In genomic region chrX:21952624-21953023, GRCh38 we compare ENCODE assay signal across 22 cellular contexts. TPM values are rescaled to one million over a fixed set of nuclear protein-coding genes. Genes with fewer than 3 reads are reported as not detected.
A peak's percentile ranks its signal among the peaks of the same experiment; 100 is the strongest.
DNase-seq lines count a peak whose midpoint lies in the region; ATAC-seq, FAIRE-seq and TF ChIP-seq lines count a peak whose summit lies in the region.
"Had no signal": no experiment of that assay in that cellular context is flagged by ENCODE, and none has a peak within 500 bp of the region (broad histone marks: within the 10 kb centered on the region; RNA-seq: fewer than 3 reads in every experiment).

No MANE protein-coding gene starts in this region.

- intact Hi-C loops in endothelial cell of umbilical vein (cut with micrococcal nuclease), result no loop called here

- no TSS peak for BruUV-seq in endothelial cell of umbilical vein (replicated peaks; lab: Mats Ljungman, UMichigan)

- H3K4me2 ChIP-seq in GM23338, result peak overlapping the region; percentile 57; the same call in 1 of the 2 replicates
- peak overlapping the region; percentile 35 for H3K4me2 ChIP-seq in Loucy (ENCODE audit: low read depth, low read length, poor library complexity, severe bottlenecking)
- no peak overlapping the region for H3K4me2 ChIP-seq in endothelial cell of umbilical vein (ENCODE audit: insufficient read depth, low read length)
- H3K4me2 ChIP-seq: A549 had no signal

- H3K9me3 ChIP-seq in Loucy (ENCODE audit: insufficient read depth, low read depth, low read length), result no peaks in the 10 kb centered on the region
- H3K9me3 ChIP-seq in endothelial cell of umbilical vein (replicated peaks; ENCODE audit: control insufficient read depth, insufficient read depth, low read length), result no peaks in the 10 kb centered on the region
- H3K9me3 ChIP-seq: A549 had no signal

- TF ChIP-seq CTCF in GM23338 (conservative IDR thresholded peaks at IDR 0.05; ENCODE audit: low read depth in 2 of 2) (no peak), Loucy (conservative IDR thresholded peaks at IDR 0.05; ENCODE audit: low read length) (no peak), endothelial cell of umbilical vein (IDR thresholded peaks at IDR 0.05; ENCODE audit: extremely low read depth in 1 of 2, insufficient read depth in 1 of 2, low read depth in 1 of 2, low read length in 2 of 2) (no peak), nephron (IDR thresholded peaks at IDR 0.05; ENCODE audit: unreplicated experiment in 3 of 3) (no peak)

- H3K36me3 ChIP-seq in GM23338 (ENCODE audit: insufficient read depth) (no peaks in the 10 kb centered on the region), Loucy (ENCODE audit: insufficient read depth, low read length) (no peaks in the 10 kb centered on the region), endothelial cell of umbilical vein (ENCODE audit: control insufficient read depth in 2 of 2, extremely low read depth in 1 of 2, insufficient read depth in 2 of 2, low read length in 2 of 2) (no peaks in the 10 kb centered on the region)

- TF ChIP-seq POLR2A in endothelial cell of umbilical vein (IDR thresholded peaks at IDR 0.05; ENCODE audit: low read depth, low read length), result no peak

- H3K79me2 ChIP-seq in GM23338 (replicated peaks; ENCODE audit: insufficient read depth), result peaks cover 100% of the 10 kb centered on the region
- H3K79me2 ChIP-seq in Loucy (ENCODE audit: insufficient read depth, low read length), result peaks cover 82% of the 10 kb centered on the region
- H3K79me2 ChIP-seq in endothelial cell of umbilical vein (ENCODE audit: control insufficient read depth, insufficient read depth, low read length), result peaks cover 98% of the 10 kb centered on the region

- H3K9me3 Mint-ChIP-seq in GM23338 (no peaks in the 10 kb centered on the region), nephron (no peaks in the 10 kb centered on the region)
- H3K9me3 Mint-ChIP-seq: CD4-positive, alpha-beta T cell had no signal

- peaks cover 4% of the 10 kb centered on the region for H3K27me3 Mint-ChIP-seq in GM23338 (ENCODE audit: insufficient read depth, low read depth, poor library complexity)
- H3K27me3 Mint-ChIP-seq in nephron (ENCODE audit: low read depth), result no peaks in the 10 kb centered on the region
- H3K27me3 Mint-ChIP-seq: CD4-positive, alpha-beta T cell had no signal

- no peaks in the 10 kb centered on the region for H3K27me3 ChIP-seq in GM23338 (ENCODE audit: insufficient read depth)
- H3K27me3 ChIP-seq in Loucy (ENCODE audit: insufficient read depth, low read length, poor library complexity, severe bottlenecking), result no peaks in the 10 kb centered on the region
- no peaks in the 10 kb centered on the region for H3K27me3 ChIP-seq in endothelial cell of umbilical vein (ENCODE audit: control insufficient read depth in 2 of 2, insufficient read depth in 2 of 2, low read length in 2 of 2)
- H3K27me3 ChIP-seq: BLaER1 treated with 17β-estradiol and CSF1 and Interleukin-3, amounts not matched to agents 10 nM and 100 nM had no signal

- POLR2A ChIA-PET in endothelial cell of umbilical vein (lab: Charles Lee), result interaction anchor here (1.1 kb wide), 1 partner anchor 26 kb away, joined by 5 read pairs; no protein-coding TSS in a partner anchor

- DNase-seq in GM23338 (ENCODE audit: low spot score) (no peak), endothelial cell of umbilical vein (ENCODE audit: low read depth, low spot score) (no peak), SKM-1 (lab: John Stamatoyannopoulos, UW; ENCODE audit: unreplicated experiment) (no peak), cortex of kidney (lab: John Stamatoyannopoulos, UW) (no peak), SW 1271 (lab: John Stamatoyannopoulos, UW) (no peak)
- DNase-seq in activated effector memory CD4-positive, alpha-beta T cell treated with anti-CD3 and anti-CD28 coated beads, Interleukin-2, amount 50 U/mL, for 16 hours, result no peak
- DNase-seq: AML-193; CD4-positive, alpha-beta T cell; DND-41; KBM-7; MM.1S; NCI-H2029; NCI-H446; NCI-H524 treated with DMSO at 0.1 percent for 48 hours; NCI-H774 had no signal

- H3K4me1 Mint-ChIP-seq in GM23338 (peaks cover 54% of the 10 kb centered on the region), nephron (peaks cover 65% of the 10 kb centered on the region)

- H3K4me3 Mint-ChIP-seq in GM23338, result no peak overlapping the region
- H3K4me3 Mint-ChIP-seq in nephron, result peak overlapping the region in 2 of 3 experiments; percentile 31 to 49
- H3K4me3 Mint-ChIP-seq: CD4-positive, alpha-beta T cell had no signal

- H3K4me1 ChIP-seq in GM23338 (ENCODE audit: insufficient read depth) (peaks cover 36% of the 10 kb centered on the region), Loucy (ENCODE audit: insufficient read depth, low read length, poor library complexity, severe bottlenecking) (peaks cover 5% of the 10 kb centered on the region), endothelial cell of umbilical vein (ENCODE audit: control insufficient read depth, extremely low read depth, insufficient read depth, low read length) (peaks cover 9% of the 10 kb centered on the region)

- H3F3A ChIP-seq in GM23338 (replicated peaks; ENCODE audit: low read depth), result no peaks in the 10 kb centered on the region
- no peaks in the 10 kb centered on the region for H3F3A ChIP-seq in Loucy (ENCODE audit: low read depth)

- dilution Hi-C loops in endothelial cell of umbilical vein (cut with MboI; ENCODE audit: extremely low pct_ligation_motif_present, low sequenced_read_pairs), result no loop called here

- H4K20me1 ChIP-seq in GM23338 (replicated peaks; ENCODE audit: insufficient read depth), result peaks cover 17% of the 10 kb centered on the region; the same call in 1 of the 2 replicates
- peaks cover 12% of the 10 kb centered on the region for H4K20me1 ChIP-seq in Loucy (ENCODE audit: insufficient read depth, low read length, poor library complexity, severe bottlenecking)
- H4K20me1 ChIP-seq in endothelial cell of umbilical vein (replicated peaks; ENCODE audit: control insufficient read depth, extremely low read depth, insufficient read depth, low read length), result no peaks in the 10 kb centered on the region

- peaks cover 11% of the 10 kb centered on the region; the same call in 2 of the 3 replicates for H3K36me3 Mint-ChIP-seq in GM23338 (ENCODE audit: low read depth)
- peaks cover 29% of the 10 kb centered on the region for H3K36me3 Mint-ChIP-seq in nephron (ENCODE audit: low read depth)

- H3K27ac Mint-ChIP-seq in GM23338 (peak overlapping the region; percentile 71; the same call in 1 of the 2 replicates), nephron (peak overlapping the region; percentile 92 to 98 (median 97))
- H3K27ac Mint-ChIP-seq: CD4-positive, alpha-beta T cell had no signal

- H3K27ac ChIP-seq in GM23338 (ENCODE audit: low read depth) (peak overlapping the region; percentile 42; the same call in 1 of the 2 replicates), endothelial cell of umbilical vein (ENCODE audit: insufficient read depth, low read depth, low read length) (peak overlapping the region; percentile 66)
- H3K27ac ChIP-seq: A549; BLaER1 treated with 17β-estradiol and CSF1 and Interleukin-3, amounts not matched to agents 10 nM and 100 nM had no signal

- H3K9me1 ChIP-seq in endothelial cell of umbilical vein (replicated peaks; ENCODE audit: control insufficient read depth, extremely low read depth, insufficient read depth, low read length), result no peaks in the 10 kb centered on the region

- H3K4me3 ChIP-seq in GM23338 (no peak overlapping the region), Loucy (ENCODE audit: low read length, poor library complexity, severe bottlenecking) (no peak overlapping the region), endothelial cell of umbilical vein (replicated peaks in 1 of 3; ENCODE audit: insufficient read depth in 1 of 3, low read depth in 1 of 3, low read length in 3 of 3) (no peak overlapping the region)
- H3K4me3 ChIP-seq: A549; BLaER1 treated with 17β-estradiol and CSF1 and Interleukin-3, amounts not matched to agents 10 nM and 100 nM had no signal

- no peak for ATAC-seq in GM23338
- ATAC-seq: A549, HepG2 had no signal

- FAIRE-seq in endothelial cell of umbilical vein (lab: Jason Lieb, UNC), result no peak
- FAIRE-seq: A549, GM12892, H54 had no signal

- H3K9me2 ChIP-seq in GM23338 (ENCODE audit: insufficient read depth), result no peaks in the 10 kb centered on the region
- no peaks in the 10 kb centered on the region for H3K9me2 ChIP-seq in Loucy (replicated peaks; ENCODE audit: low read depth, low read length)

- H3K9ac ChIP-seq in Loucy (ENCODE audit: low read depth, low read length, poor library complexity, severe bottlenecking) (no peak overlapping the region), endothelial cell of umbilical vein (replicated peaks; ENCODE audit: extremely low read depth, insufficient read depth, low read length) (no peak overlapping the region)
- H3K9ac ChIP-seq: BLaER1 treated with 17β-estradiol and CSF1 and Interleukin-3, amounts not matched to agents 10 nM and 100 nM had no signal

- H2AFZ ChIP-seq in GM23338 (no peak overlapping the region), Loucy (ENCODE audit: low read length) (no peak overlapping the region), endothelial cell of umbilical vein (ENCODE audit: low read depth, low read length) (no peak overlapping the region)

- CTCF ChIA-PET in endothelial cell of umbilical vein (lab: Charles Lee), result interaction anchor here (2.3 kb wide), 1 partner anchor 33 kb away, joined by 6 read pairs; no protein-coding TSS in a partner anchor

TF ChIP-seq in endothelial cell of umbilical vein, 7 proteins besides CTCF, POLR2A, EP300 and RAD21 (continues in another document):
- TF ChIP-seq FOS (IDR thresholded peaks at IDR 0.05; ENCODE audit: borderline replicate concordance, insufficient read depth, low read length) (no peak), POLR2AphosphoS5 (IDR thresholded peaks at IDR 0.05; ENCODE audit: insufficient read depth, low read depth, low read length) (no peak), JUN (IDR thresholded peaks at IDR 0.05; ENCODE audit: borderline replicate concordance, insufficient read depth, insufficient read length, low read depth) (no peak), MYC (IDR thresholded peaks at IDR 0.05; ENCODE audit: low read depth, low read length) (no peak), GATA2 (IDR thresholded peaks at IDR 0.05; ENCODE audit: insufficient read depth, insufficient read length, low read depth, low read length) (no peak), EZH2 (IDR thresholded peaks at IDR 0.05; ENCODE audit: borderline replicate concordance, low read depth, low read length, severe bottlenecking) (no peak)

RNA-seq across cellular contexts. Expression of gene SMS, which starts 12.1 kb away (rescaled TPM):
- 168 and 185 TPM in 2 replicates for total RNA-seq in GM23338 (2014; rRNA removed; shearing (Covaris generic))
- polyA plus RNA-seq in GM23338 (2016; fragmentation: Nextera tagmentation; extraction: Ambion mirVana) (246 and 274 TPM in 2 replicates), endothelial cell of umbilical vein (45.5 and 57.1 TPM in 2 replicates)
- total RNA-seq in endothelial cell of umbilical vein, result 173 and 177 TPM in 2 replicates
- 91.1 and 95.9 TPM in 2 replicates for polyA plus RNA-seq in endothelial cell of umbilical vein (2011; cell fraction: cytosol; rRNA removed)
- 38.6 and 56.7 TPM in 2 replicates for polyA plus RNA-seq in endothelial cell of umbilical vein (2011; cell fraction: nucleus; rRNA removed)
- 171 and 211 TPM in 2 replicates for polyA plus RNA-seq in endothelial cell of umbilical vein (2012)
- polyA minus RNA-seq in endothelial cell of umbilical vein, result 41.3 and 48.6 TPM in 2 replicates
- 167 TPM for polyA minus RNA-seq in endothelial cell of umbilical vein (2011; cell fraction: cytosol; rRNA and poly(A)+ RNA removed)
- polyA minus RNA-seq in endothelial cell of umbilical vein (2011; cell fraction: nucleus; rRNA and poly(A)+ RNA removed), result 20.0 and 22.6 TPM in 2 replicates
